ENCODE assay signal across 1 cellular context in the genomic region with DNA sequence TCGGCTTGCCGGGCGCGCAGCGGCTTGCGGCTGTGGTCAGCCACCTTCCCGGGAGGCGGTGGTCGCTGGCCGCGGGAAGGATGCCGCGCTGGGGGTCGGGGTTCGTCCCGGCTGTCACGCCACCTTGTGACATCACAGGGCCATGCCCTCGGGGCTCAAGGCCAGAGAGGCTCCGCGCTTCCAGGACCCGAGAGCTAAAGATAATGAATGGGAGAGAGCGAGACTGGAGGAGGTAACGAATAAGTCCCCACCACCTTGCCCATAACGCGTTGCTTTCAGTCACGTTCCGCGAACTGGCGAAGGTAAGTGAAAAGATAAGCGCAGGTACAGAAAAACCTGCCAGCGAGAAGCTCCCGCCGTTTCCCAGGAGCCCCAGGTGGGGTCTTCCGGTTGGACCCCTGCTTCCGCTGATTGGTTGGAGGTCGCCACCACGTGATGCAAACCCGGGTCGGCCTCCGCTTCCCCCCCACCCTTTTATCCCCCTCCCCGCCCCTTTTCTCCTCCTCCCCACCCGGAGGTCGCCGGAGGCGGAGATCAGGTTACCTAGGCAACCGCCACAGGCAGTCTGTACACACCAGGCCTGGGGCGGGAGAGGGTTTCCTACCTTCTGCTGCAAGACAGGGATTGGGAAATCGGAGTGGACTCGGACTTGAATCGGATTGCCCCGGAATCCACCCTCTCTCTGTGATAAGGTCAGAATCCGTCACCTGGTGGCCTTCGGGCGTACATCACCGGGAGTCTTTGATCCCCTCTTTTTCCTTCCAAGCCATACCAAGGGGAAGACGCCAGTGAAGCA.
TF ChIP-seq lines count a peak whose summit lies in the region.

Gene LRRC9, plus strand, starts transcription at position 563 of the 796 bp plus-strand sequence.

TF ChIP-seq in HepG2, 621 proteins besides CTCF, POLR2A, EP300 and RAD21 (continued from another document and continues in another):
- no peak for TF ChIP-seq ZNF407 (CRISPR knock-in tag; IDR thresholded peaks at IDR 0.05; ENCODE audit: not compliant biosample characterization)
- no peak for TF ChIP-seq HOXA7 (CRISPR knock-in tag; IDR thresholded peaks at IDR 0.05)
- TF ChIP-seq MAZ (IDR thresholded peaks at IDR 0.05; ENCODE audit: borderline replicate concordance, low read depth, low read length) = peak; percentile 42; the same call in 1 of the 2 replicates
- no peak for TF ChIP-seq MAZ (CRISPR knock-in tag; IDR thresholded peaks at IDR 0.05; ENCODE audit: low read depth)
- TF ChIP-seq, protein P1, sequence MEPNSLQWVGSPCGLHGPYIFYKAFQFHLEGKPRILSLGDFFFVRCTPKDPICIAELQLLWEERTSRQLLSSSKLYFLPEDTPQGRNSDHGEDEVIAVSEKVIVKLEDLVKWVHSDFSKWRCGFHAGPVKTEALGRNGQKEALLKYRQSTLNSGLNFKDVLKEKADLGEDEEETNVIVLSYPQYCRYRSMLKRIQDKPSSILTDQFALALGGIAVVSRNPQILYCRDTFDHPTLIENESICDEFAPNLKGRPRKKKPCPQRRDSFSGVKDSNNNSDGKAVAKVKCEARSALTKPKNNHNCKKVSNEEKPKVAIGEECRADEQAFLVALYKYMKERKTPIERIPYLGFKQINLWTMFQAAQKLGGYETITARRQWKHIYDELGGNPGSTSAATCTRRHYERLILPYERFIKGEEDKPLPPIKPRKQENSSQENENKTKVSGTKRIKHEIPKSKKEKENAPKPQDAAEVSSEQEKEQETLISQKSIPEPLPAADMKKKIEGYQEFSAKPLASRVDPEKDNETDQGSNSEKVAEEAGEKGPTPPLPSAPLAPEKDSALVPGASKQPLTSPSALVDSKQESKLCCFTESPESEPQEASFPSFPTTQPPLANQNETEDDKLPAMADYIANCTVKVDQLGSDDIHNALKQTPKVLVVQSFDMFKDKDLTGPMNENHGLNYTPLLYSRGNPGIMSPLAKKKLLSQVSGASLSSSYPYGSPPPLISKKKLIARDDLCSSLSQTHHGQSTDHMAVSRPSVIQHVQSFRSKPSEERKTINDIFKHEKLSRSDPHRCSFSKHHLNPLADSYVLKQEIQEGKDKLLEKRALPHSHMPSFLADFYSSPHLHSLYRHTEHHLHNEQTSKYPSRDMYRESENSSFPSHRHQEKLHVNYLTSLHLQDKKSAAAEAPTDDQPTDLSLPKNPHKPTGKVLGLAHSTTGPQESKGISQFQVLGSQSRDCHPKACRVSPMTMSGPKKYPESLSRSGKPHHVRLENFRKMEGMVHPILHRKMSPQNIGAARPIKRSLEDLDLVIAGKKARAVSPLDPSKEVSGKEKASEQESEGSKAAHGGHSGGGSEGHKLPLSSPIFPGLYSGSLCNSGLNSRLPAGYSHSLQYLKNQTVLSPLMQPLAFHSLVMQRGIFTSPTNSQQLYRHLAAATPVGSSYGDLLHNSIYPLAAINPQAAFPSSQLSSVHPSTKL (CRISPR knock-in tag; IDR thresholded peaks at IDR 0.05) = peak; percentile 79
- TF ChIP-seq ZFY (CRISPR knock-in tag; IDR thresholded peaks at IDR 0.05) = peak; percentile 51; the same call in 1 of the 2 replicates
- TF ChIP-seq THRA (CRISPR knock-in tag; IDR thresholded peaks at IDR 0.05; ENCODE audit: borderline replicate concordance) = 0 out of 2 replicates have a peak, but pooled peaks have one; percentile 28
- no peak for TF ChIP-seq TOE1 (CRISPR knock-in tag; IDR thresholded peaks at IDR 0.05)
- TF ChIP-seq ZNF501 (CRISPR knock-in tag; IDR thresholded peaks at IDR 0.05) = no peak
- no peak for TF ChIP-seq SP140L (CRISPR knock-in tag; IDR thresholded peaks at IDR 0.05; ENCODE audit: borderline replicate concordance)
- TF ChIP-seq ZNF20 (CRISPR knock-in tag; IDR thresholded peaks at IDR 0.05) = no peak
- no peak for TF ChIP-seq ZBTB21 (CRISPR knock-in tag; IDR thresholded peaks at IDR 0.05)
- peak; percentile 50; the same call in 1 of the 2 replicates for TF ChIP-seq ELF1 (CRISPR knock-in tag; IDR thresholded peaks at IDR 0.05)
- TF ChIP-seq ZNF552 (CRISPR knock-in tag; IDR thresholded peaks at IDR 0.05; ENCODE audit: borderline replicate concordance) = peak; percentile 68
- TF ChIP-seq ZFAT (CRISPR knock-in tag; conservative IDR thresholded peaks at IDR 0.05) = no peak
- no peak for TF ChIP-seq ZNF136 (CRISPR knock-in tag; IDR thresholded peaks at IDR 0.05; ENCODE audit: low read depth)
- peak; percentile 47; the same call in 1 of the 2 replicates for TF ChIP-seq SIN3A (IDR thresholded peaks at IDR 0.05; ENCODE audit: borderline replicate concordance, low read depth, low read length)
- TF ChIP-seq PLSCR1 (CRISPR knock-in tag; IDR thresholded peaks at IDR 0.05; ENCODE audit: borderline replicate concordance) = no peak
- peak; percentile 86 for TF ChIP-seq GABPB1 (CRISPR knock-in tag; IDR thresholded peaks at IDR 0.05)
- no peak; the same call in 1 of the 2 replicates for TF ChIP-seq ZNF350 (CRISPR knock-in tag; IDR thresholded peaks at IDR 0.05; ENCODE audit: borderline replicate concordance, low read depth)
- TF ChIP-seq, protein P2, sequence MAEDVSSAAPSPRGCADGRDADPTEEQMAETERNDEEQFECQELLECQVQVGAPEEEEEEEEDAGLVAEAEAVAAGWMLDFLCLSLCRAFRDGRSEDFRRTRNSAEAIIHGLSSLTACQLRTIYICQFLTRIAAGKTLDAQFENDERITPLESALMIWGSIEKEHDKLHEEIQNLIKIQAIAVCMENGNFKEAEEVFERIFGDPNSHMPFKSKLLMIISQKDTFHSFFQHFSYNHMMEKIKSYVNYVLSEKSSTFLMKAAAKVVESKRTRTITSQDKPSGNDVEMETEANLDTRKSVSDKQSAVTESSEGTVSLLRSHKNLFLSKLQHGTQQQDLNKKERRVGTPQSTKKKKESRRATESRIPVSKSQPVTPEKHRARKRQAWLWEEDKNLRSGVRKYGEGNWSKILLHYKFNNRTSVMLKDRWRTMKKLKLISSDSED (CRISPR knock-in tag; IDR thresholded peaks at IDR 0.05) = no peak
- no peak for TF ChIP-seq GTF3A (CRISPR knock-in tag; conservative IDR thresholded peaks at IDR 0.05)
- peak; percentile 41; the same call in 1 of the 2 replicates for TF ChIP-seq ATF2 (CRISPR knock-in tag; IDR thresholded peaks at IDR 0.05)
- 0 out of 2 replicates have a peak, but pooled peaks have one; percentile 11 for TF ChIP-seq ARNT2 (CRISPR knock-in tag; IDR thresholded peaks at IDR 0.05; ENCODE audit: low read depth)
- TF ChIP-seq ZBTB10 (CRISPR knock-in tag; IDR thresholded peaks at IDR 0.05; ENCODE audit: borderline replicate concordance) = peak; percentile 50; the same call in 1 of the 2 replicates
- no peak for TF ChIP-seq ZNF367 (CRISPR knock-in tag; IDR thresholded peaks at IDR 0.05; ENCODE audit: borderline replicate concordance)
- 0 out of 2 replicates have a peak, but pooled peaks have one; percentile 24 for TF ChIP-seq KAT8 (CRISPR knock-in tag; IDR thresholded peaks at IDR 0.05)
- TF ChIP-seq, protein P3, sequence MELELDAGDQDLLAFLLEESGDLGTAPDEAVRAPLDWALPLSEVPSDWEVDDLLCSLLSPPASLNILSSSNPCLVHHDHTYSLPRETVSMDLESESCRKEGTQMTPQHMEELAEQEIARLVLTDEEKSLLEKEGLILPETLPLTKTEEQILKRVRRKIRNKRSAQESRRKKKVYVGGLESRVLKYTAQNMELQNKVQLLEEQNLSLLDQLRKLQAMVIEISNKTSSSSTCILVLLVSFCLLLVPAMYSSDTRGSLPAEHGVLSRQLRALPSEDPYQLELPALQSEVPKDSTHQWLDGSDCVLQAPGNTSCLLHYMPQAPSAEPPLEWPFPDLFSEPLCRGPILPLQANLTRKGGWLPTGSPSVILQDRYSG (CRISPR knock-in tag; IDR thresholded peaks at IDR 0.05) = no peak
